Comparison of ENCODE assay signal across 14 cellular contexts in the genomic region with DNA sequence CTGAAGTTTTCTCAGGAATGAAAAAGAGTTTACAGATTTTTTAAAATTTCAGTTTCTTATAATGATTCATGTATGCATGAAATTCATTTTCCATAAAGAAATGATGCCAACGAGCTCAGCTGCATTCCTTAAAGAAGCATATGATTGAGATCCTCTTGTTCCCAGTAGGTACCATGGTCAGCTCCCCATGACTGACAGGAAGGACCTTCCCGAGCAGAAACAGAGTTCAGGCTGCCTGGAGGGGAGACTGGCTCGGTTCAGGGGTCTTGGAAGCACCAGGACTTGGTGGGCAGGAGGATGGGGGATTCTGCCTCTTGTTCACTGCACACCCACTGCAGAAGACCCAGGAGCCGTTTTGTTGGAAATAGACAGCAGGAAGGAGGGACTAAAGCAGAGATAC.
DNase-seq lines count a peak whose midpoint lies in the region; ATAC-seq and TF ChIP-seq lines count a peak whose summit lies in the region.
"Had no signal": no experiment of that assay in that cellular context is flagged by ENCODE, and none has a peak within 500 bp of the region (broad histone marks: within the 10 kb centered on the region; RNA-seq: fewer than 3 reads in every experiment).

No MANE protein-coding gene starts in this region.

- H3K4me1 ChIP-seq in GM23338 (ENCODE audit: insufficient read depth): no peaks in the 10 kb centered on the region
- H3K4me1 ChIP-seq in PC-3 (ENCODE audit: insufficient read depth, low read length): peaks cover 9% of the 10 kb centered on the region

- POLR2A ChIA-PET in PC-3 (lab: Charles Lee; ENCODE audit: unreplicated experiment): no interaction called here

- H3K4me2 ChIP-seq in GM23338: no peak overlapping the region
- H3K4me2 ChIP-seq in PC-3 (ENCODE audit: low read length): no peak overlapping the region
- H3K4me2 ChIP-seq in neural cell (ENCODE audit: low read length): peak overlapping the region; percentile 9

- no peaks in the 10 kb centered on the region for H3K36me3 Mint-ChIP-seq in GM23338 (ENCODE audit: low read depth)
- H3K36me3 Mint-ChIP-seq: CD14-positive monocyte; CD8-positive, alpha-beta T cell had no signal

- H3K9me3 Mint-ChIP-seq in GM23338: no peaks in the 10 kb centered on the region

- H3K27me3 Mint-ChIP-seq in GM23338 (ENCODE audit: insufficient read depth, low read depth, poor library complexity): no peaks in the 10 kb centered on the region

- H4K20me1 ChIP-seq in GM23338 (replicated peaks; ENCODE audit: insufficient read depth): no peaks in the 10 kb centered on the region
- H4K20me1 ChIP-seq in PC-3 (ENCODE audit: low read length): no peaks in the 10 kb centered on the region
- no peaks in the 10 kb centered on the region for H4K20me1 ChIP-seq in neural cell (ENCODE audit: insufficient read depth)

- H3K27ac Mint-ChIP-seq in GM23338: no peak overlapping the region
- H3K27ac Mint-ChIP-seq: CD14-positive monocyte; CD8-positive, alpha-beta T cell had no signal

- TF ChIP-seq EP300 in neural cell (conservative IDR thresholded peaks at IDR 0.05; ENCODE audit: poor library complexity, severe bottlenecking): no peak

- H3K27me3 ChIP-seq in GM23338 (ENCODE audit: insufficient read depth) (no peaks in the 10 kb centered on the region), PC-3 (ENCODE audit: low read length) (no peaks in the 10 kb centered on the region), neural cell (ENCODE audit: insufficient read depth, low read depth, low read length) (no peaks in the 10 kb centered on the region)

- peak; percentile 60; the same call in 2 of the 3 replicates for ATAC-seq in GM23338
- ATAC-seq in PC-3: no peak
- ATAC-seq in GM21390 (IDR thresholded peaks at IDR 0.05; ENCODE audit: unreplicated experiment): no peak
- ATAC-seq: CD8-positive, alpha-beta T cell; HepG2 had no signal

- no peak overlapping the region for H3K4me3 Mint-ChIP-seq in GM23338
- H3K4me3 Mint-ChIP-seq: CD14-positive monocyte; CD8-positive, alpha-beta T cell had no signal

- TF ChIP-seq CTCF in GM23338 (conservative IDR thresholded peaks at IDR 0.05; ENCODE audit: low read depth in 2 of 2) (no peak), PC-3 (conservative IDR thresholded peaks at IDR 0.05; ENCODE audit: low read depth, low read length) (no peak), neural cell (IDR thresholded peaks at IDR 0.05; ENCODE audit: poor library complexity, severe bottlenecking) (no peak)

- intact Hi-C loops in PC-3 (cut with micrococcal nuclease): no loop called here

- no peak overlapping the region for H3K4me3 ChIP-seq in GM23338
- H3K4me3 ChIP-seq in PC-3 (ENCODE audit: low read length): no peak overlapping the region
- peak overlapping the region; percentile 19 for H3K4me3 ChIP-seq in neural cell (ENCODE audit: low read length)

- H3K36me3 ChIP-seq in GM23338 (ENCODE audit: insufficient read depth): no peaks in the 10 kb centered on the region
- no peaks in the 10 kb centered on the region for H3K36me3 ChIP-seq in PC-3 (ENCODE audit: low read depth, low read length)
- H3K36me3 ChIP-seq in neural cell (ENCODE audit: insufficient read depth, low read length): no peaks in the 10 kb centered on the region

- no peak overlapping the region for H3K9ac ChIP-seq in PC-3 (ENCODE audit: low read length)
- no peak overlapping the region for H3K9ac ChIP-seq in neural cell (ENCODE audit: low read length)

- H3K4me1 Mint-ChIP-seq in GM23338: no peaks in the 10 kb centered on the region
- H3K4me1 Mint-ChIP-seq: CD14-positive monocyte had no signal

- no TSS peak for BruUV-seq in PC-3 (replicated peaks; lab: Mats Ljungman, UMichigan)

- no peak overlapping the region for H2AFZ ChIP-seq in GM23338
- no peak overlapping the region for H2AFZ ChIP-seq in PC-3 (ENCODE audit: low read length)
- H2AFZ ChIP-seq in neural cell (ENCODE audit: low read depth, low read length): no peak overlapping the region

- H3K9me3 ChIP-seq in PC-3 (ENCODE audit: low read length) (no peaks in the 10 kb centered on the region), neural cell (ENCODE audit: low read length) (no peaks in the 10 kb centered on the region)

- TF ChIP-seq RAD21 in neural cell (conservative IDR thresholded peaks at IDR 0.05): no peak

- H3F3A ChIP-seq in GM23338 (replicated peaks; ENCODE audit: low read depth) (no peaks in the 10 kb centered on the region), PC-3 (ENCODE audit: low read length, unreplicated experiment) (no peaks in the 10 kb centered on the region), neural cell (ENCODE audit: insufficient read depth, low read length, poor library complexity, severe bottlenecking) (no peaks in the 10 kb centered on the region)

- H3K79me2 ChIP-seq in GM23338 (replicated peaks; ENCODE audit: insufficient read depth): no peaks in the 10 kb centered on the region
- H3K79me2 ChIP-seq in PC-3 (ENCODE audit: low read length): no peaks in the 10 kb centered on the region
- H3K79me2 ChIP-seq in neural cell (replicated peaks; ENCODE audit: insufficient read depth, low read length): no peaks in the 10 kb centered on the region

- CTCF ChIA-PET in PC-3 (lab: Charles Lee): no interaction called here

- H3K27ac ChIP-seq in GM23338 (ENCODE audit: low read depth) (no peak overlapping the region), PC-3 (ENCODE audit: low read length) (no peak overlapping the region), neural cell (ENCODE audit: low read length) (peak overlapping the region; percentile 43), caudate nucleus (ENCODE audit: low read depth, low read length) (no peak overlapping the region)

- H3K9me2 ChIP-seq in GM23338 (ENCODE audit: insufficient read depth) (no peaks in the 10 kb centered on the region), PC-3 (replicated peaks; ENCODE audit: low read length) (0 out of 2 replicates have a peak, but pooled peaks cover 4% of the 10 kb centered on the region), neural cell (ENCODE audit: insufficient read depth, low read length) (no peaks in the 10 kb centered on the region)

- DNase-seq in GM23338 (ENCODE audit: low spot score) (peak; percentile 44), PC-3 (peak; percentile 40), iPS-NIHi11 (ENCODE audit: low spot score) (peak; percentile 50), mesenteric fat pad (ENCODE audit: low spot score) (no peak), caudate nucleus (lab: John Stamatoyannopoulos, UW) (no peak)
- DNase-seq: CD8-positive, alpha-beta T cell; COR-L47; DMS153; EL; HCEC 1CT had no signal

TF ChIP-seq in GM23338, 12 proteins besides CTCF, POLR2A, EP300 and RAD21:
- TF ChIP-seq, protein P1, sequence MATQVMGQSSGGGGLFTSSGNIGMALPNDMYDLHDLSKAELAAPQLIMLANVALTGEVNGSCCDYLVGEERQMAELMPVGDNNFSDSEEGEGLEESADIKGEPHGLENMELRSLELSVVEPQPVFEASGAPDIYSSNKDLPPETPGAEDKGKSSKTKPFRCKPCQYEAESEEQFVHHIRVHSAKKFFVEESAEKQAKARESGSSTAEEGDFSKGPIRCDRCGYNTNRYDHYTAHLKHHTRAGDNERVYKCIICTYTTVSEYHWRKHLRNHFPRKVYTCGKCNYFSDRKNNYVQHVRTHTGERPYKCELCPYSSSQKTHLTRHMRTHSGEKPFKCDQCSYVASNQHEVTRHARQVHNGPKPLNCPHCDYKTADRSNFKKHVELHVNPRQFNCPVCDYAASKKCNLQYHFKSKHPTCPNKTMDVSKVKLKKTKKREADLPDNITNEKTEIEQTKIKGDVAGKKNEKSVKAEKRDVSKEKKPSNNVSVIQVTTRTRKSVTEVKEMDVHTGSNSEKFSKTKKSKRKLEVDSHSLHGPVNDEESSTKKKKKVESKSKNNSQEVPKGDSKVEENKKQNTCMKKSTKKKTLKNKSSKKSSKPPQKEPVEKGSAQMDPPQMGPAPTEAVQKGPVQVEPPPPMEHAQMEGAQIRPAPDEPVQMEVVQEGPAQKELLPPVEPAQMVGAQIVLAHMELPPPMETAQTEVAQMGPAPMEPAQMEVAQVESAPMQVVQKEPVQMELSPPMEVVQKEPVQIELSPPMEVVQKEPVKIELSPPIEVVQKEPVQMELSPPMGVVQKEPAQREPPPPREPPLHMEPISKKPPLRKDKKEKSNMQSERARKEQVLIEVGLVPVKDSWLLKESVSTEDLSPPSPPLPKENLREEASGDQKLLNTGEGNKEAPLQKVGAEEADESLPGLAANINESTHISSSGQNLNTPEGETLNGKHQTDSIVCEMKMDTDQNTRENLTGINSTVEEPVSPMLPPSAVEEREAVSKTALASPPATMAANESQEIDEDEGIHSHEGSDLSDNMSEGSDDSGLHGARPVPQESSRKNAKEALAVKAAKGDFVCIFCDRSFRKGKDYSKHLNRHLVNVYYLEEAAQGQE (IDR thresholded peaks at IDR 0.05; ENCODE audit: unreplicated experiment): peak; percentile 81
- no peak for TF ChIP-seq JUNB (IDR thresholded peaks at IDR 0.05; ENCODE audit: unreplicated experiment)

TF ChIP-seq in neural cell, 6 proteins besides CTCF, POLR2A, EP300 and RAD21:
- TF ChIP-seq MXI1 (conservative IDR thresholded peaks at IDR 0.05; ENCODE audit: poor library complexity, severe bottlenecking): no peak
- no peak for TF ChIP-seq POLR2AphosphoS5 (IDR thresholded peaks at IDR 0.05)
- no peak for TF ChIP-seq EZH2 (IDR thresholded peaks at IDR 0.05; ENCODE audit: borderline replicate concordance, insufficient read depth, low read length, poor library complexity, severe bottlenecking)
- TF ChIP-seq SMC3 (conservative IDR thresholded peaks at IDR 0.05; ENCODE audit: poor library complexity): no peak

Comparison
In these comparisons a context has a peak if more than half of its experiments do, and no peak if none do; other contexts are left out.
1. DNase-seq: peak in GM23338 (single experiment), PC-3 (single experiment) and iPS-NIHi11 (single experiment); none in mesenteric fat pad (single experiment) and caudate nucleus (0 of 61).